In genomic region chr12:105774037-105774436, GRCh38 we compare ENCODE assay signal across 18 cellular contexts.
A peak's percentile ranks its signal among the peaks of the same experiment; 100 is the strongest.
DNase-seq lines count a peak whose midpoint lies in the region; ATAC-seq and TF ChIP-seq lines count a peak whose summit lies in the region.
"Had no signal": no experiment of that assay in that cellular context is flagged by ENCODE, and none has a peak within 500 bp of the region (broad histone marks: within the 10 kb centered on the region; RNA-seq: fewer than 3 reads in every experiment).

No MANE protein-coding gene starts in this region.

- H3K4me3 ChIP-seq in AG10803 (ENCODE audit: low read length) (no peak overlapping the region), aorta (ENCODE audit: low read length in 2 of 2) (no peak overlapping the region)
- H3K4me3 ChIP-seq: BLaER1 treated with 17β-estradiol and CSF1 and Interleukin-3, amounts not matched to agents 10 nM and 100 nM; GM23338 had no signal

- no peak overlapping the region for H3K4me3 Mint-ChIP-seq in nephron progenitor cell
- H3K4me3 Mint-ChIP-seq: B cell; CD8-positive, alpha-beta T cell; GM23338; IgD-negative memory B cell had no signal

- H3K9me3 Mint-ChIP-seq in nephron progenitor cell, result peaks cover 10% of the 10 kb centered on the region
- H3K9me3 Mint-ChIP-seq: CD8-positive, alpha-beta T cell; GM23338; IgD-negative memory B cell had no signal

- H3K27me3 ChIP-seq in aorta (ENCODE audit: control insufficient read depth in 1 of 2, insufficient read depth in 2 of 2, low read length in 1 of 2), result no peaks in the 10 kb centered on the region
- H3K27me3 ChIP-seq: BLaER1 treated with 17β-estradiol and CSF1 and Interleukin-3, amounts not matched to agents 10 nM and 100 nM had no signal

- intact Hi-C loops in aorta (cut with DNase I), result no loop called here

- peaks cover 3% of the 10 kb centered on the region for H3K27me3 Mint-ChIP-seq in nephron progenitor cell (ENCODE audit: low read depth, poor library complexity)
- H3K27me3 Mint-ChIP-seq: B cell had no signal

- H3K27ac Mint-ChIP-seq in nephron progenitor cell, result peak overlapping the region; percentile 76
- H3K27ac Mint-ChIP-seq: B cell; CD8-positive, alpha-beta T cell; GM23338; IgD-negative memory B cell had no signal

- peaks cover 1% of the 10 kb centered on the region for H3K9me3 ChIP-seq in aorta (ENCODE audit: control insufficient read depth, low read length)

- peaks cover 38% of the 10 kb centered on the region for H3K4me1 Mint-ChIP-seq in nephron progenitor cell
- H3K4me1 Mint-ChIP-seq: B cell, GM23338, IgD-negative memory B cell had no signal

- no peak for TF ChIP-seq CTCF in AG10803 (conservative IDR thresholded peaks at IDR 0.05; ENCODE audit: low read length)
- no peak for TF ChIP-seq CTCF in nephron progenitor cell (IDR thresholded peaks at IDR 0.05)

- H3K4me1 ChIP-seq in aorta (ENCODE audit: control insufficient read depth in 1 of 2, insufficient read depth in 2 of 2, low read length in 2 of 2), result peaks cover 0 to 5% of the 10 kb centered on the region in 2 donors

- no peak overlapping the region for H3K27ac ChIP-seq in aorta (ENCODE audit: low read depth in 1 of 2, low read length in 2 of 2)
- H3K27ac ChIP-seq: BLaER1 treated with 17β-estradiol and CSF1 and Interleukin-3, amounts not matched to agents 10 nM and 100 nM had no signal

- no peaks in the 10 kb centered on the region for H3K36me3 ChIP-seq in aorta (ENCODE audit: control insufficient read depth in 1 of 2, insufficient read depth in 2 of 2, low read length in 1 of 2)
- H3K36me3 ChIP-seq: BLaER1 treated with 17β-estradiol and CSF1 and Interleukin-3, amounts not matched to agents 10 nM and 100 nM had no signal

- peaks cover 5% of the 10 kb centered on the region for H3K36me3 Mint-ChIP-seq in nephron progenitor cell (ENCODE audit: low read depth)
- H3K36me3 Mint-ChIP-seq: CD8-positive, alpha-beta T cell; IgD-negative memory B cell had no signal

- 55 to 66% methylated on average over 5 of the region's 5 CpGs for WGBS in aorta, 2 donors

- peak; percentile 54 for ATAC-seq in aorta (ENCODE audit: low FRiP score)
- ATAC-seq: CD8-positive, alpha-beta T cell; GM23338; HepG2 had no signal

- peak; percentile 20 for DNase-seq in AG10803 (ENCODE audit: low read depth)
- DNase-seq in islet precursor cell, result peak; percentile 31
- DNase-seq in nephron progenitor cell, result no peak
- DNase-seq in aorta, result no peak
- no peak for DNase-seq in foreskin melanocyte
- no peak for DNase-seq in NCI-H1105 treated with DMSO at 0.1 percent for 48 hours (lab: John Stamatoyannopoulos, UW)
- no peak for DNase-seq in DMS114 treated with DMSO at 0.1 percent for 48 hours (lab: John Stamatoyannopoulos, UW; ENCODE audit: unreplicated experiment)
- DNase-seq: 8988T; Calu3; CD8-positive, alpha-beta T cell; DMS53; GDM1; HCEC 1CT had no signal

Comparison
In these comparisons a context has a peak if more than half of its experiments do, and no peak if none do; other contexts are left out.
1. DNase-seq: peak in AG10803 (single experiment) and islet precursor cell (single experiment); none in nephron progenitor cell (single experiment), aorta (0 of 2), foreskin melanocyte (single experiment), NCI-H1105 treated with DMSO at 0.1 percent for 48 hours (single experiment) and DMS114 treated with DMSO at 0.1 percent for 48 hours (single experiment).